ENCODE assay signal across 2 cellular contexts in genomic region chr15:25897658-25898057, GRCh38.
TF ChIP-seq lines count a peak whose summit lies in the region.

No MANE protein-coding gene starts in this region.

TF ChIP-seq in HepG2, 621 proteins besides CTCF, POLR2A, EP300 and RAD21 (continued from another document):
- TF ChIP-seq DZIP1 (CRISPR knock-in tag; IDR thresholded peaks at IDR 0.05): no peak
- no peak for TF ChIP-seq KMT2A (CRISPR knock-in tag; IDR thresholded peaks at IDR 0.05)
- TF ChIP-seq ZNF451 (CRISPR knock-in tag; IDR thresholded peaks at IDR 0.05): no peak
- peak; percentile 51; the same call in 1 of the 2 replicates for TF ChIP-seq HNF4A (CRISPR knock-in tag; IDR thresholded peaks at IDR 0.05)
- TF ChIP-seq MTA3 (CRISPR knock-in tag; IDR thresholded peaks at IDR 0.05): no peak
- no peak for TF ChIP-seq EHMT2 (IDR thresholded peaks at IDR 0.05; ENCODE audit: borderline replicate concordance, low read depth, low read length)
- TF ChIP-seq CEBPG (CRISPR knock-in tag; IDR thresholded peaks at IDR 0.05): peak; percentile 68

TF ChIP-seq in WTC11, 78 proteins besides CTCF, POLR2A, EP300 and RAD21 (continued from another document):
- TF ChIP-seq ZBTB43 (CRISPR knock-in tag; IDR thresholded peaks at IDR 0.05) (no peak), ZNF232 (CRISPR knock-in tag; IDR thresholded peaks at IDR 0.05) (no peak), STAT6 (CRISPR knock-in tag; conservative IDR thresholded peaks at IDR 0.05; ENCODE audit: low read depth) (no peak), KAT7 (CRISPR knock-in tag; IDR thresholded peaks at IDR 0.05; ENCODE audit: borderline replicate concordance) (no peak), TEAD1 (CRISPR knock-in tag; IDR thresholded peaks at IDR 0.05) (no peak), ATF6 (CRISPR knock-in tag; IDR thresholded peaks at IDR 0.05) (no peak), MLX (CRISPR knock-in tag; IDR thresholded peaks at IDR 0.05) (no peak), E2F1 (CRISPR knock-in tag; IDR thresholded peaks at IDR 0.05) (no peak), FOXK1 (CRISPR knock-in tag; IDR thresholded peaks at IDR 0.05) (no peak), E2F5 (CRISPR knock-in tag; IDR thresholded peaks at IDR 0.05) (no peak), TP53 (CRISPR knock-in tag; IDR thresholded peaks at IDR 0.05) (no peak)
TF ChIP-seq in WTC11: peak in this region for 0.
